Comparison of ENCODE assay signal across 21 cellular contexts in genomic region chr14:48008646-48009045, GRCh38.
DNase-seq lines count a peak whose midpoint lies in the region; ATAC-seq, FAIRE-seq and TF ChIP-seq lines count a peak whose summit lies in the region.
"Had no signal": no experiment of that assay in that cellular context is flagged by ENCODE, and none has a peak within 500 bp of the region (broad histone marks: within the 10 kb centered on the region; RNA-seq: fewer than 3 reads in every experiment).

No MANE protein-coding gene starts in this region.

- H4K20me1 ChIP-seq in mammary epithelial cell (ENCODE audit: insufficient read depth, low read length): no peaks in the 10 kb centered on the region

- DNase-seq in MCF 10A (ENCODE audit: unreplicated experiment) (peak; percentile 22), mammary epithelial cell (no peak), glomerular visceral epithelial cell (ENCODE audit: extremely low spot score) (peak; percentile 7), upper lobe of right lung (no peak), T-helper 17 cell (no peak), H54 (ENCODE audit: insufficient read length, low spot score) (no peak), erythroblast (lab: John Stamatoyannopoulos, UW) (no peak)
- DNase-seq: 8988T; Calu3; CD4-positive, alpha-beta memory T cell; DMS53; H7; MM.1S; NCI-H1092 treated with DMSO at 0.1 percent for 48 hours; NCI-H1694 treated with DMSO at 0.1 percent for 48 hours; NCI-H2171; NCI-H446 treated with DMSO at 0.1 percent for 48 hours; NCI-H748 treated with DMSO at 0.1 percent for 48 hours; PC-9 had no signal

- in situ Hi-C loops in mammary epithelial cell (cut with MboI; ENCODE audit: low sequenced_read_pairs in 2 of 2): no loop called here

- POLR2A ChIA-PET in MCF 10A (lab: Yijun Ruan, JAX): no interaction called here

- H3K4me2 ChIP-seq in mammary epithelial cell (ENCODE audit: insufficient read depth, low read depth, low read length): no peak overlapping the region
- H3K4me2 ChIP-seq: PC-9 had no signal

- no peak overlapping the region for H3K4me3 ChIP-seq in mammary epithelial cell (replicated peaks in 1 of 3; ENCODE audit: insufficient read depth in 1 of 3, low read depth in 2 of 3, low read length in 3 of 3)
- no peak overlapping the region for H3K4me3 ChIP-seq in upper lobe of right lung
- H3K4me3 ChIP-seq: PC-9 had no signal

- peak; percentile 68 for ATAC-seq in HG02884 (IDR thresholded peaks at IDR 0.05; ENCODE audit: unreplicated experiment)
- peak; percentile 60 for ATAC-seq in upper lobe of right lung
- ATAC-seq in T-helper 17 cell: no peak

- H3K79me2 ChIP-seq in mammary epithelial cell (ENCODE audit: insufficient read depth, low read length): no peaks in the 10 kb centered on the region

- TF ChIP-seq CTCF in MCF 10A (IDR thresholded peaks at IDR 0.05; ENCODE audit: unreplicated experiment) (no peak), mammary epithelial cell (conservative IDR thresholded peaks at IDR 0.05 in 1 of 2, IDR thresholded peaks at IDR 0.05 in 1 of 2; ENCODE audit: extremely low read depth in 1 of 2, insufficient read depth in 1 of 2, low read depth in 1 of 2, low read length in 2 of 2) (no peak), upper lobe of right lung (IDR thresholded peaks at IDR 0.05) (no peak)

- intact Hi-C loops in MCF 10A (cut with micrococcal nuclease) (no loop called here), mammary epithelial cell (cut with micrococcal nuclease) (no loop called here), upper lobe of right lung (cut with DNase I) (no loop called here)

- no peak overlapping the region for H3K9ac ChIP-seq in mammary epithelial cell (ENCODE audit: insufficient read depth, low read length)

- H3K36me3 ChIP-seq in mammary epithelial cell (ENCODE audit: insufficient read depth, low read length) (no peaks in the 10 kb centered on the region), upper lobe of right lung (no peaks in the 10 kb centered on the region)

- no peaks in the 10 kb centered on the region for H3K27me3 ChIP-seq in mammary epithelial cell (ENCODE audit: insufficient read depth, low read length)
- H3K27me3 ChIP-seq in upper lobe of right lung: no peaks in the 10 kb centered on the region

- H3K4me1 Mint-ChIP-seq in MCF 10A (ENCODE audit: insufficient read depth, unreplicated experiment) (no peaks in the 10 kb centered on the region), T-helper 17 cell (no peaks in the 10 kb centered on the region)
- H3K4me1 Mint-ChIP-seq: CD4-positive, alpha-beta memory T cell had no signal

- H2AFZ ChIP-seq in mammary epithelial cell (ENCODE audit: low read depth, low read length): no peak overlapping the region
- H2AFZ ChIP-seq: PC-9 had no signal

- TF ChIP-seq POLR2A in H54 (IDR thresholded peaks at IDR 0.05; ENCODE audit: low read depth, low read length) (no peak), erythroblast (IDR thresholded peaks at IDR 0.05; ENCODE audit: low read length) (no peak)

- no peaks in the 10 kb centered on the region for H3K9me3 Mint-ChIP-seq in MCF 10A (ENCODE audit: unreplicated experiment)

- H3K27ac ChIP-seq in mammary epithelial cell (ENCODE audit: insufficient read depth, low read depth, low read length) (no peak overlapping the region), upper lobe of right lung (no peak overlapping the region)
- H3K27ac ChIP-seq: PC-9 had no signal

- H3K27me3 Mint-ChIP-seq in MCF 10A (ENCODE audit: insufficient read depth, unreplicated experiment) (peaks cover 24% of the 10 kb centered on the region), T-helper 17 cell (no peaks in the 10 kb centered on the region)
- H3K27me3 Mint-ChIP-seq: CD4-positive, alpha-beta memory T cell had no signal

- H3K4me3 Mint-ChIP-seq in MCF 10A (ENCODE audit: unreplicated experiment) (no peak overlapping the region), T-helper 17 cell (no peak overlapping the region)
- H3K4me3 Mint-ChIP-seq: CD4-positive, alpha-beta memory T cell had no signal

- H3K27ac Mint-ChIP-seq in MCF 10A (ENCODE audit: low read depth, unreplicated experiment) (no peak overlapping the region), T-helper 17 cell (no peak overlapping the region)
- H3K27ac Mint-ChIP-seq: CD4-positive, alpha-beta memory T cell had no signal

- no TSS peak for BruUV-seq in MCF 10A (replicated peaks; lab: Mats Ljungman, UMichigan)
- BruUV-seq in mammary epithelial cell (replicated peaks; lab: Mats Ljungman, UMichigan): no TSS peak

- no peaks in the 10 kb centered on the region for H3K36me3 Mint-ChIP-seq in MCF 10A (ENCODE audit: insufficient read depth, unreplicated experiment)
- no peaks in the 10 kb centered on the region for H3K36me3 Mint-ChIP-seq in T-helper 17 cell (ENCODE audit: low read depth)
- H3K36me3 Mint-ChIP-seq: CD4-positive, alpha-beta memory T cell had no signal

- H3K4me1 ChIP-seq in mammary epithelial cell (ENCODE audit: insufficient read depth, low read length) (no peaks in the 10 kb centered on the region), upper lobe of right lung (no peaks in the 10 kb centered on the region)

- dilution Hi-C loops in mammary epithelial cell (cut with HindIII; ENCODE audit: low sequenced_read_pairs): no loop called here

- CTCF ChIA-PET in MCF 10A (lab: Yijun Ruan, JAX) (no interaction called here), mammary epithelial cell (lab: Charles Lee; ENCODE audit: low non-redundant PET) (no interaction called here)

- H3K9me3 ChIP-seq in mammary epithelial cell (replicated peaks; ENCODE audit: insufficient read depth, low read length) (peaks cover 12% of the 10 kb centered on the region), upper lobe of right lung (no peaks in the 10 kb centered on the region), T-helper 17 cell (ENCODE audit: control insufficient read depth, low read length, poor library complexity, severe bottlenecking) (no peaks in the 10 kb centered on the region)

- no peak for FAIRE-seq in H54 (lab: Jason Lieb, UNC)
- FAIRE-seq: GM18507 had no signal

Comparison
In these comparisons a context has a peak if more than half of its experiments do, and no peak if none do; other contexts are left out.
1. DNase-seq: peak in MCF 10A (single experiment) and glomerular visceral epithelial cell (single experiment); none in mammary epithelial cell (single experiment), upper lobe of right lung (single experiment), T-helper 17 cell (0 of 3), H54 (single experiment) and erythroblast (0 of 2).